ENCODE assay signal across 11 cellular contexts in genomic region chr9:126394802-126395201, GRCh38.
"Had no signal": no experiment of that assay in that cellular context is flagged by ENCODE, and none has a peak within 500 bp of the region (broad histone marks: within the 10 kb centered on the region; RNA-seq: fewer than 3 reads in every experiment).

No MANE protein-coding gene starts in this region.

- H3K27me3 ChIP-seq: brain microvascular endothelial cell, foreskin keratinocyte had no signal

- H3K36me3 ChIP-seq: brain microvascular endothelial cell, thoracic aorta had no signal

- FAIRE-seq: islet of Langerhans had no signal

- H3K27ac ChIP-seq: brain microvascular endothelial cell, foreskin keratinocyte, thoracic aorta had no signal

- H3K9me3 Mint-ChIP-seq: activated naive CD4-positive, alpha-beta T cell treated with anti-CD3 and anti-CD28 coated beads, Interleukin-2, amount 10 ng/mL, durations not matched to agents 7 days and 5 days; activated T-helper 2 cell treated with anti-CD3 and anti-CD28 coated beads, Interferon-gamma antibody, Interleukin-2, Interleukin-4, amounts not matched to agents 10 μg/mL and 5 μg/mL and 100 μg/mL, durations not matched to agents 14 hours and 24 hours and 36 hours; neural crest cell had no signal

- DNase-seq: activated naive CD4-positive, alpha-beta T cell treated with anti-CD3 and anti-CD28 coated beads, Interleukin-2, amount 10 ng/mL, durations not matched to agents 7 days and 5 days; activated T-cell treated with anti-CD3 and anti-CD28 coated beads for 4 hours; stimulated activated CD4-positive, alpha-beta T cell treated with anti-CD3 and anti-CD28 coated beads, Interleukin-12 subunit alpha, Interleukin-12 subunit beta, amount 100 ng/mL, for 4 hours; stimulated activated CD4-positive, alpha-beta T cell treated with anti-CD3 and anti-CD28 coated beads, Interleukin-2, amount 100 ng/mL, for 48 hours; stimulated activated naive CD4-positive, alpha-beta T cell treated with Interleukin-2 at 50 U/mL for 16 hours had no signal

- H3K4me3 ChIP-seq: thoracic aorta had no signal

- H3K27ac Mint-ChIP-seq: activated naive CD4-positive, alpha-beta T cell treated with anti-CD3 and anti-CD28 coated beads, Interleukin-2, amount 10 ng/mL, durations not matched to agents 7 days and 5 days; activated T-helper 2 cell treated with anti-CD3 and anti-CD28 coated beads, Interferon-gamma antibody, Interleukin-2, Interleukin-4, amounts not matched to agents 10 μg/mL and 5 μg/mL and 100 μg/mL, durations not matched to agents 14 hours and 24 hours and 36 hours had no signal

- H3K9me3 ChIP-seq: thoracic aorta had no signal

- H3K4me3 Mint-ChIP-seq: activated naive CD4-positive, alpha-beta T cell treated with anti-CD3 and anti-CD28 coated beads, Interleukin-2, amount 10 ng/mL, durations not matched to agents 7 days and 5 days; neural crest cell had no signal

- H3K36me3 Mint-ChIP-seq: activated naive CD4-positive, alpha-beta T cell treated with anti-CD3 and anti-CD28 coated beads, Interleukin-2, amount 10 ng/mL, durations not matched to agents 7 days and 5 days had no signal
